8 cellular contexts compared by ENCODE assay signal in genomic region chr3:50602675-50603191, GRCh38. TPM values are rescaled to one million over a fixed set of nuclear protein-coding genes. Genes with fewer than 3 reads are reported as not detected.
DNase-seq lines count a peak whose midpoint lies in the region; ATAC-seq and TF ChIP-seq lines count a peak whose summit lies in the region.

No MANE protein-coding gene starts in this region.

- H3K9me3 Mint-ChIP-seq in activated CD4-positive, alpha-beta T cell treated with anti-CD3 and anti-CD28 coated beads for 36 hours (ENCODE audit: low read depth) = no peaks in the 10 kb centered on the region

- POLR2A ChIA-PET in activated CD4-positive, alpha-beta T cell treated with anti-CD3 and anti-CD28 coated beads for 36 hours (lab: Charles Lee) = interaction anchor here (0.6 to 9.4 kb wide), 6 partner anchors 9 to 263 kb away, joined by 3 to 585 read pairs (median 101); partner anchors contain the start of genes C3orf18, CISH, HEMK1 and MAPKAPK3

- CTCF ChIA-PET in activated CD4-positive, alpha-beta T cell treated with anti-CD3 and anti-CD28 coated beads for 36 hours (lab: Charles Lee) = interaction anchor here (6.0 to 25.3 kb wide), 3 partner anchors 11 to 28 kb away, joined by 92 to 647 read pairs (median 339); partner anchors contain the start of genes C3orf18, CISH, HEMK1 and MAPKAPK3

- H3K9me3 ChIP-seq in right lobe of liver (no peaks in the 10 kb centered on the region), testis (no peaks in the 10 kb centered on the region)

- peaks cover 87% of the 10 kb centered on the region for H3K4me1 Mint-ChIP-seq in activated CD4-positive, alpha-beta T cell treated with anti-CD3 and anti-CD28 coated beads for 36 hours

- H3K36me3 Mint-ChIP-seq in activated CD4-positive, alpha-beta T cell treated with anti-CD3 and anti-CD28 coated beads for 36 hours (ENCODE audit: low read depth) = peaks cover 75% of the 10 kb centered on the region

- H3K27ac ChIP-seq in angular gyrus (ENCODE audit: low read depth, low read length) (peak overlapping the region; percentile 91), right lobe of liver (peak overlapping the region; percentile 69 to 97 (median 84)), testis (peak overlapping the region; percentile 92 to 94)

- TF ChIP-seq POLR2A in right lobe of liver (IDR thresholded peaks at IDR 0.05) (no peak), testis (IDR thresholded peaks at IDR 0.05) (no peak)

- no peaks in the 10 kb centered on the region for H3K27me3 ChIP-seq in right lobe of liver
- no peaks in the 10 kb centered on the region for H3K27me3 ChIP-seq in testis

- DNase-seq in activated CD4-positive, alpha-beta T cell treated with anti-CD3 and anti-CD28 coated beads for 36 hours = no peak
- DNase-seq in activated CD4-positive, alpha-beta T cell treated with anti-CD3 and anti-CD28 coated beads for 1 hour = no peak
- DNase-seq in right lobe of liver = no peak
- no peak for DNase-seq in testis
- DNase-seq in T-helper 9 cell = no peak
- no peak for DNase-seq in retina
- DNase-seq in NCI-H187 treated with DMSO at 0.1 percent for 48 hours (lab: John Stamatoyannopoulos, UW) = no peak

- peak overlapping the region; percentile 100 for H3K27ac Mint-ChIP-seq in activated CD4-positive, alpha-beta T cell treated with anti-CD3 and anti-CD28 coated beads for 36 hours

- no CpG with 5 or more reads among the region's 8 CpGs for WGBS in right lobe of liver (ENCODE audit: insufficient coverage, low coverage, low lambda C conversion rate, missing lambda C conversion rate)
- WGBS in testis, 2 donors = 66 to 79% methylated on average over 6 to 8 of the region's 8 CpGs

- H3K4me3 ChIP-seq in right lobe of liver (no peak overlapping the region), testis (no peak overlapping the region)

- no peak for ATAC-seq in activated CD4-positive, alpha-beta T cell treated with anti-CD3 and anti-CD28 coated beads for 36 hours
- no peak for ATAC-seq in right lobe of liver

- TF ChIP-seq CTCF in right lobe of liver (IDR thresholded peaks at IDR 0.05) = no peak
- no peak for TF ChIP-seq CTCF in testis (IDR thresholded peaks at IDR 0.05)

- peaks cover 3 to 78% (median 47%) of the 10 kb centered on the region in 4 donors for H3K4me1 ChIP-seq in right lobe of liver
- peaks cover 66% of the 10 kb centered on the region for H3K4me1 ChIP-seq in testis

- H3K36me3 ChIP-seq in right lobe of liver (peaks cover 0 to 16% (median 6%) of the 10 kb centered on the region in 4 donors), testis (ENCODE audit: low read depth, missing control alignments) (no peaks in the 10 kb centered on the region)

- no peaks in the 10 kb centered on the region for H3K27me3 Mint-ChIP-seq in activated CD4-positive, alpha-beta T cell treated with anti-CD3 and anti-CD28 coated beads for 36 hours

- H3K4me3 Mint-ChIP-seq in activated CD4-positive, alpha-beta T cell treated with anti-CD3 and anti-CD28 coated beads for 36 hours = peak overlapping the region; percentile 96

- intact Hi-C loops in activated CD4-positive, alpha-beta T cell treated with anti-CD3 and anti-CD28 coated beads for 36 hours (cut with DNase I, micrococcal nuclease) = loop anchor here in 1 of 2 experiments (1.0 kb wide), 1 partner anchor 10 kb away; no protein-coding TSS in a partner anchor
- intact Hi-C loops in right lobe of liver (cut with DNase I) = no loop called here
- intact Hi-C loops in testis (cut with DNase I; ENCODE audit: low total_unique reads) = no loop called here

RNA-seq across cellular contexts. Expression of gene CISH, which starts 8.8 kb away (rescaled TPM):
- total RNA-seq in activated CD4-positive, alpha-beta T cell treated with anti-CD3 and anti-CD28 coated beads for 36 hours = 100 to 1,000 TPM; 265 to 269 TPM
- 10 to 100 TPM in 4 of 6 experiments, 1 to 10 TPM in 2; 5.3 to 28.1 (median 17.8) TPM for total RNA-seq in right lobe of liver
- total RNA-seq in testis = 1 to 10 TPM; 1.3 to 3.7 TPM
- 5.8 TPM for polyA plus RNA-seq in testis (ENCODE audit: insufficient read depth, low read depth, low replicate concordance)

RNA-seq across cellular contexts. Expression of gene MAPKAPK3, which starts 14.2 kb away (rescaled TPM):
- 100 to 1,000 TPM; 178 to 218 TPM for total RNA-seq in activated CD4-positive, alpha-beta T cell treated with anti-CD3 and anti-CD28 coated beads for 36 hours
- 10 to 100 TPM; 16.6 to 21.4 (median 18.6) TPM for total RNA-seq in right lobe of liver
- total RNA-seq in testis = 10 to 100 TPM; 19.1 to 27.1 TPM
- 21.4 TPM for polyA plus RNA-seq in testis (ENCODE audit: insufficient read depth, low read depth, low replicate concordance)

RNA-seq across cellular contexts. Expression of gene HEMK1, which starts 33.4 kb away (rescaled TPM):
- total RNA-seq in activated CD4-positive, alpha-beta T cell treated with anti-CD3 and anti-CD28 coated beads for 36 hours = 10 to 100 TPM; 61.6 to 77.7 TPM
- 10 to 100 TPM; 10.5 to 19.4 (median 14.0) TPM for total RNA-seq in right lobe of liver
- total RNA-seq in testis = 10 to 100 TPM; 12.8 to 13.1 TPM
- 25.7 TPM for polyA plus RNA-seq in testis (ENCODE audit: insufficient read depth, low read depth, low replicate concordance)

RNA-seq across cellular contexts. Expression of gene C3orf18, which starts 35.2 kb away (rescaled TPM):
- total RNA-seq in activated CD4-positive, alpha-beta T cell treated with anti-CD3 and anti-CD28 coated beads for 36 hours = 10 to 100 TPM; 31.7 to 31.9 TPM
- total RNA-seq in right lobe of liver (1 to 10 TPM; 2.0 to 7.8 (median 2.8) TPM), testis (10 to 100 TPM; 21.0 to 28.8 TPM)
- polyA plus RNA-seq in testis (ENCODE audit: insufficient read depth, low read depth, low replicate concordance) = 14.9 TPM

Comparison
In these comparisons a context has a peak if more than half of its experiments do, and no peak if none do; other contexts are left out.
1. RNA of gene CISH, which starts 8.8 kb away (total RNA-seq): 265 to 269 TPM in activated CD4-positive, alpha-beta T cell treated with anti-CD3 and anti-CD28 coated beads for 36 hours; 5.3 to 28.1 TPM in right lobe of liver and 1.3 to 3.7 TPM in testis; every median in the first group is over 4 times any median in the second.
2. RNA of gene MAPKAPK3, which starts 14.2 kb away (total RNA-seq): 178 to 218 TPM in activated CD4-positive, alpha-beta T cell treated with anti-CD3 and anti-CD28 coated beads for 36 hours; 19.1 to 27.1 TPM in testis and 16.6 to 21.4 TPM in right lobe of liver; every median in the first group is over 4 times any median in the second.
3. Peak in every context shown above with its lines, with median percentiles within 50 percentile points of each other: H3K27ac ChIP-seq.